In genomic region chr20:37081717-37082289, GRCh38 we compare ENCODE assay signal across 9 cellular contexts. TPM values are rescaled to one million over a fixed set of nuclear protein-coding genes. Genes with fewer than 3 reads are reported as not detected.
DNase-seq lines count a peak whose midpoint lies in the region; ATAC-seq and TF ChIP-seq lines count a peak whose summit lies in the region.
"Had no signal": no experiment of that assay in that cellular context is flagged by ENCODE, and none has a peak within 500 bp of the region (broad histone marks: within the 10 kb centered on the region; RNA-seq: fewer than 3 reads in every experiment).

No MANE protein-coding gene starts in this region.

- H3K27me3 ChIP-seq in breast epithelium, result no peaks in the 10 kb centered on the region

- peaks cover 24% of the 10 kb centered on the region for H3K36me3 Mint-ChIP-seq in MCF 10A (ENCODE audit: insufficient read depth, unreplicated experiment)

- H3K9me3 Mint-ChIP-seq in MCF 10A (ENCODE audit: unreplicated experiment), result no peaks in the 10 kb centered on the region

- POLR2A ChIA-PET in MCF 10A (lab: Yijun Ruan, JAX), result interaction anchor here (0.5 to 1.2 kb wide), 2 partner anchors 36 to 97 kb away, joined by 3 to 4 read pairs; partner anchors contain the start of gene RPN2

- H3K4me3 ChIP-seq in breast epithelium, result no peak overlapping the region
- H3K4me3 ChIP-seq in WI38 (ENCODE audit: low read depth, low read length), result no peak overlapping the region
- no peak overlapping the region for H3K4me3 ChIP-seq in fibroblast of mammary gland (ENCODE audit: control insufficient read depth, low read depth, low read length)

- TF ChIP-seq POLR2A in breast epithelium (IDR thresholded peaks at IDR 0.05), result no peak

- H3K27me3 Mint-ChIP-seq in MCF 10A (ENCODE audit: insufficient read depth, unreplicated experiment), result no peaks in the 10 kb centered on the region

- no peak overlapping the region for H3K4me3 Mint-ChIP-seq in MCF 10A (ENCODE audit: unreplicated experiment)

- no peak for DNase-seq in MCF 10A (ENCODE audit: unreplicated experiment)
- DNase-seq in breast epithelium (ENCODE audit: low spot score in 2 of 2), result no peak
- DNase-seq in fibroblast of mammary gland (ENCODE audit: low read depth), result peak; percentile 7
- peak; percentile 5 to 63 (median 19) for DNase-seq in stimulated activated naive CD4-positive, alpha-beta T cell (lab: John Stamatoyannopoulos, UW)
- no peak for DNase-seq in NCI-H510A treated with DMSO at 0.1 percent for 48 hours (lab: John Stamatoyannopoulos, UW)
- DNase-seq in HuH-7.5 (ENCODE audit: low spot score), result no peak
- DNase-seq: GF-D8 had no signal

- no peaks in the 10 kb centered on the region for H3K4me1 Mint-ChIP-seq in MCF 10A (ENCODE audit: insufficient read depth, unreplicated experiment)

- no peak overlapping the region for H3K27ac ChIP-seq in breast epithelium

- H3K9me3 ChIP-seq in breast epithelium, result no peaks in the 10 kb centered on the region

- TF ChIP-seq CTCF in MCF 10A (IDR thresholded peaks at IDR 0.05; ENCODE audit: unreplicated experiment), result peak; percentile 13
- no peak for TF ChIP-seq CTCF in breast epithelium (IDR thresholded peaks at IDR 0.05)
- peak; percentile 47 for TF ChIP-seq CTCF in WI38 (IDR thresholded peaks at IDR 0.05; ENCODE audit: low read depth, low read length)
- peak; percentile 51 for TF ChIP-seq CTCF in fibroblast of mammary gland (conservative IDR thresholded peaks at IDR 0.05; ENCODE audit: control insufficient read depth, insufficient read depth, low read depth, low read length)

- H3K27ac Mint-ChIP-seq in MCF 10A (ENCODE audit: low read depth, unreplicated experiment), result no peak overlapping the region

- no TSS peak for BruUV-seq in MCF 10A (replicated peaks; lab: Mats Ljungman, UMichigan)

- no peaks in the 10 kb centered on the region for H3K36me3 ChIP-seq in breast epithelium

- no peaks in the 10 kb centered on the region for H3K4me1 ChIP-seq in breast epithelium

- CTCF ChIA-PET in MCF 10A (lab: Yijun Ruan, JAX), result interaction anchor here (0.7 to 1.4 kb wide), 2 partner anchors 14 to 460 kb away, joined by 3 to 7 read pairs; partner anchors contain the start of gene RBL1

- ATAC-seq in GM21381 (IDR thresholded peaks at IDR 0.05; ENCODE audit: unreplicated experiment), result no peak

- intact Hi-C loops in MCF 10A (cut with micrococcal nuclease), result no loop called here
- intact Hi-C loops in breast epithelium (cut with DNase I; ENCODE audit: low total_unique reads), result no loop called here

RNA-seq across cellular contexts. Expression of gene RBL1, which starts 14.0 kb away (rescaled TPM):
- 8.8 and 9.2 TPM in 2 replicates for total RNA-seq in MCF 10A (2022)
- total RNA-seq in breast epithelium, result 10 to 100 TPM in 2 of 3 donors, 1 to 10 TPM in 1; 4.6 to 10.8 (median 10.4) TPM

Comparison
In these comparisons a context has a peak if more than half of its experiments do, and no peak if none do; other contexts are left out.
1. CTCF ChIP-seq: peak in MCF 10A (single experiment), WI38 (single experiment) and fibroblast of mammary gland (single experiment); none in breast epithelium (0 of 3).
2. DNase-seq: peak in fibroblast of mammary gland (single experiment) and stimulated activated naive CD4-positive, alpha-beta T cell (6 of 6); none in MCF 10A (single experiment), breast epithelium (0 of 2), NCI-H510A treated with DMSO at 0.1 percent for 48 hours (single experiment) and HuH-7.5 (single experiment).